In genomic region chr7:33091641-33092191, GRCh38 we compare ENCODE assay signal across 28 cellular contexts. TPM values are rescaled to one million over a fixed set of nuclear protein-coding genes. Genes with fewer than 3 reads are reported as not detected.
DNase-seq lines count a peak whose midpoint lies in the region; ATAC-seq and TF ChIP-seq lines count a peak whose summit lies in the region.
"Had no signal": no experiment of that assay in that cellular context is flagged by ENCODE, and none has a peak within 500 bp of the region (broad histone marks: within the 10 kb centered on the region; RNA-seq: fewer than 3 reads in every experiment).

No MANE protein-coding gene starts in this region.

- H3K27ac Mint-ChIP-seq in T-helper 17 cell = peak overlapping the region; percentile 70
- peak overlapping the region in 5 of 6 donors; percentile 37 to 70 (median 61) for H3K27ac Mint-ChIP-seq in naive B cell
- H3K27ac Mint-ChIP-seq in osteocyte (ENCODE audit: unreplicated experiment) = no peak overlapping the region
- H3K27ac Mint-ChIP-seq: activated CD8-positive, alpha-beta T cell treated with anti-CD3 and anti-CD28 coated beads, Interleukin-2, amount 10 ng/mL, durations not matched to agents 7 days and 5 days; IgD-negative memory B cell; nephron had no signal

- H3K36me3 Mint-ChIP-seq in T-helper 17 cell (ENCODE audit: low read depth) (peaks cover 4% of the 10 kb centered on the region), naive B cell (peaks cover 19 to 22% of the 10 kb centered on the region in 2 donors), osteocyte (ENCODE audit: unreplicated experiment) (peaks cover 28% of the 10 kb centered on the region)

- TF ChIP-seq CTCF in BE2C (IDR thresholded peaks at IDR 0.05; ENCODE audit: low read depth, low read length) = peak; percentile 18; the same call in 1 of the 2 replicates
- TF ChIP-seq CTCF in HFF-Myc (IDR thresholded peaks at IDR 0.05; ENCODE audit: low read depth, low read length, missing control alignments) = peak; percentile 14
- no peak for TF ChIP-seq CTCF in osteocyte (IDR thresholded peaks at IDR 0.05)

- H3K4me3 Mint-ChIP-seq in T-helper 17 cell (no peak overlapping the region), naive B cell (no peak overlapping the region), osteocyte (ENCODE audit: unreplicated experiment) (no peak overlapping the region)
- H3K4me3 Mint-ChIP-seq: activated CD8-positive, alpha-beta T cell treated with anti-CD3 and anti-CD28 coated beads, Interleukin-2, amount 10 ng/mL, durations not matched to agents 7 days and 5 days; nephron had no signal

- no peaks in the 10 kb centered on the region for H3K27me3 ChIP-seq in BE2C
- H3K27me3 ChIP-seq: breast epithelium, colonic mucosa, esophagus muscularis mucosa, hepatocyte, upper lobe of right lung had no signal

- DNase-seq in BE2C = no peak
- no peak for DNase-seq in HFF-Myc (ENCODE audit: extremely low read depth, low read depth)
- no peak for DNase-seq in T-helper 17 cell
- DNase-seq in naive B cell = no peak
- DNase-seq in osteocyte (ENCODE audit: extremely low spot score, unreplicated experiment) = no peak
- no peak for DNase-seq in COLO829 (ENCODE audit: low spot score)
- no peak for DNase-seq in occipital lobe (lab: John Stamatoyannopoulos, UW)
- DNase-seq: activated CD8-positive, alpha-beta T cell treated with anti-CD3 and anti-CD28 coated beads, Interleukin-2, amount 10 ng/mL, durations not matched to agents 7 days and 5 days; activated gamma-delta T cell; colonic mucosa; DMS79; left ventricle myocardium superior; midbrain; NCI-H2081; stimulated activated CD4-positive, alpha-beta T cell treated with anti-CD3 and anti-CD28 coated beads, Interleukin-1b, Interleukin-23, amount 100 ng/mL, for 48 hours; T-helper 1 cell; upper lobe of right lung had no signal

- H3K9me3 Mint-ChIP-seq in naive B cell (peaks cover 0 to 2% (median 0%) of the 10 kb centered on the region in 7 donors), osteocyte (ENCODE audit: unreplicated experiment) (no peaks in the 10 kb centered on the region)
- H3K9me3 Mint-ChIP-seq: IgD-negative memory B cell, nephron had no signal

- ATAC-seq in T-helper 17 cell (no peak), naive B cell (ENCODE audit: low read depth in 2 of 2) (no peak), HG03442 (IDR thresholded peaks at IDR 0.05; ENCODE audit: unreplicated experiment) (no peak)
- ATAC-seq: A549; activated CD8-positive, alpha-beta T cell treated with anti-CD3 and anti-CD28 coated beads, Interleukin-2, amount 10 ng/mL, durations not matched to agents 7 days and 5 days; GM12878; left ventricle myocardium superior; upper lobe of right lung had no signal

- H3K4me1 ChIP-seq in BE2C = no peaks in the 10 kb centered on the region
- H3K4me1 ChIP-seq: A549, breast epithelium, colonic mucosa, HAP-1, prostate gland, upper lobe of right lung had no signal

- no peak overlapping the region for H3K4me3 ChIP-seq in BE2C (ENCODE audit: low read depth, low read length)
- no peak overlapping the region for H3K4me3 ChIP-seq in HFF-Myc (replicated peaks; ENCODE audit: low read depth, low read length)
- H3K4me3 ChIP-seq: A549, breast epithelium, colonic mucosa, esophagus muscularis mucosa, GM12878, HAP-1, hepatocyte, PC-9, prostate gland, upper lobe of right lung had no signal

- no peaks in the 10 kb centered on the region for H3K9me3 ChIP-seq in BE2C
- H3K9me3 ChIP-seq in T-helper 17 cell (ENCODE audit: control insufficient read depth, low read length, poor library complexity, severe bottlenecking) = no peaks in the 10 kb centered on the region
- H3K9me3 ChIP-seq: A549, breast epithelium, colonic mucosa, esophagus muscularis mucosa, HAP-1, prostate gland, upper lobe of right lung had no signal

- H3K4me1 Mint-ChIP-seq in T-helper 17 cell (peaks cover 2% of the 10 kb centered on the region), naive B cell (peaks cover 28 to 43% (median 33%) of the 10 kb centered on the region in 3 donors), osteocyte (ENCODE audit: unreplicated experiment) (no peaks in the 10 kb centered on the region)
- H3K4me1 Mint-ChIP-seq: nephron had no signal

- H3K27me3 Mint-ChIP-seq in T-helper 17 cell = no peaks in the 10 kb centered on the region
- H3K27me3 Mint-ChIP-seq in naive B cell = no peaks in the 10 kb centered on the region
- H3K27me3 Mint-ChIP-seq in osteocyte (ENCODE audit: unreplicated experiment) = no peaks in the 10 kb centered on the region
- H3K27me3 Mint-ChIP-seq: IgD-negative memory B cell had no signal

- peaks cover 34% of the 10 kb centered on the region for H3K36me3 ChIP-seq in BE2C
- H3K36me3 ChIP-seq: colonic mucosa, prostate gland had no signal

RNA-seq across cellular contexts. Expression of gene RP9, which starts 17.5 kb away (rescaled TPM):
- 73.0 TPM for polyA plus RNA-seq in BE2C (2012; ENCODE audit: insufficient read depth, insufficient read length, low read depth)
- total RNA-seq in T-helper 17 cell (10 to 100 TPM; 16.0 to 16.8 TPM), osteocyte (17.9 and 18.9 TPM in 2 replicates), occipital lobe (6.6 TPM)
- 100 to 1,000 TPM in 1 of 6 donors, 10 to 100 TPM in 5; 69.2 to 117 (median 82.4) TPM for polyA plus RNA-seq in naive B cell (ENCODE audit: low read depth in 6 of 6)

RNA-seq across cellular contexts. Expression of gene NT5C3A, which starts 29.1 kb away (rescaled TPM):
- 28.6 TPM for polyA plus RNA-seq in BE2C (2012; ENCODE audit: insufficient read depth, insufficient read length, low read depth)
- total RNA-seq in T-helper 17 cell (10 to 100 TPM; 36.5 to 82.2 TPM), osteocyte (18.7 and 20.4 TPM in 2 replicates), occipital lobe (99.2 TPM)
- 100 to 1,000 TPM; 131 to 206 (median 147) TPM for polyA plus RNA-seq in naive B cell (ENCODE audit: low read depth in 6 of 6)

RNA-seq across cellular contexts. Expression of gene BBS9, which starts 37.6 kb away (rescaled TPM):
- 3.4 TPM for polyA plus RNA-seq in BE2C (2012; ENCODE audit: insufficient read depth, insufficient read length, low read depth)
- total RNA-seq in T-helper 17 cell (10 to 100 TPM; 23.4 to 25.3 TPM), osteocyte (22.6 and 25.1 TPM in 2 replicates), occipital lobe (103 TPM)
- polyA plus RNA-seq in naive B cell (ENCODE audit: low read depth in 6 of 6) = 10 to 100 TPM; 10.9 to 17.0 (median 13.0) TPM
